ENCODE assay signal across 20 cellular contexts in the genomic region with DNA sequence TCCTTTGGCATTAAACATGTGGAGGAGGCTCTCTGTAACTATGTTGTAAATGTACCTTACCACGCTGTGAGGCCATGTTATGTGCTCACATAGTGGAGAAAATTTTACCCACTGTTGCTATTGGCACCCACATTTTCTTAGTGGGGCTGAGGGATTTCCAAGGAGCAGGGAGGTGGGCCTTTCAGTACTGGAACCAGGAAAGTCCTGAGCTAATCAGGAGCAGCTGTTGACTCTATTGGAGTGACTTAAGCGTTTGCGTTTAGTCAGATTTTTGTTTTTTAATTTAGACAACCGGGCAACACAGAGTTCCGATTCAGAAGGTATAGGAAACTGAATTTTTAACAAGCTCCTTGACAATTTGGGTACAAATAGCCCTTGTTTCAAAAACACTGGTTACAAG. TPM values are rescaled to one million over a fixed set of nuclear protein-coding genes. Genes with fewer than 3 reads are reported as not detected.
DNase-seq lines count a peak whose midpoint lies in the region; ATAC-seq, FAIRE-seq and TF ChIP-seq lines count a peak whose summit lies in the region.
"Had no signal": no experiment of that assay in that cellular context is flagged by ENCODE, and none has a peak within 500 bp of the region (broad histone marks: within the 10 kb centered on the region; RNA-seq: fewer than 3 reads in every experiment).

No MANE protein-coding gene starts in this region.

- peak overlapping the region; percentile 55 for H2AFZ ChIP-seq in HCT116 (ENCODE audit: low read depth, low read length, poor library complexity, severe bottlenecking)
- peak overlapping the region; percentile 20 for H2AFZ ChIP-seq in astrocyte (ENCODE audit: low read depth, low read length)
- H2AFZ ChIP-seq in osteoblast (ENCODE audit: low read length) = peak overlapping the region; percentile 64

- POLR2A ChIA-PET in HCT116 (lab: Charles Lee) = no interaction called here

- FAIRE-seq in astrocyte (lab: Jason Lieb, UNC) = no peak
- FAIRE-seq: A549 had no signal

- no peaks in the 10 kb centered on the region for H3K9me2 ChIP-seq in HCT116 (ENCODE audit: insufficient read depth)

- WGBS in adrenal gland, 4 donors = 63 to 72% (median 70%) methylated on average over 5 of the region's 5 CpGs

- H3K4me1 ChIP-seq in HCT116 (ENCODE audit: control insufficient read depth in 1 of 2, insufficient read depth in 2 of 2, low read length in 2 of 2) (no peaks in the 10 kb centered on the region), astrocyte (ENCODE audit: insufficient read depth, low read length) (no peaks in the 10 kb centered on the region), osteoblast (ENCODE audit: insufficient read depth, low read length) (no peaks in the 10 kb centered on the region), adrenal gland (replicated peaks in 1 of 2) (no peaks in the 10 kb centered on the region)
- H3K4me1 ChIP-seq: A549, BE2C, Peyer's patch had no signal

- TF ChIP-seq POLR2A in HCT116 (IDR thresholded peaks at IDR 0.05; ENCODE audit: borderline replicate concordance, extremely low read depth, insufficient read depth, insufficient read length) (no peak), adrenal gland (IDR thresholded peaks at IDR 0.05) (no peak)

- no peaks in the 10 kb centered on the region for H3K4me1 Mint-ChIP-seq in astrocyte (ENCODE audit: low read depth, unreplicated experiment)
- H3K4me1 Mint-ChIP-seq: CD14-positive monocyte; CD8-positive, alpha-beta memory T cell had no signal

- H3K4me3 Mint-ChIP-seq in astrocyte (ENCODE audit: unreplicated experiment) = no peak overlapping the region
- H3K4me3 Mint-ChIP-seq: CD14-positive monocyte; CD8-positive, alpha-beta memory T cell had no signal

- TF ChIP-seq CTCF in HCT116 (IDR thresholded peaks at IDR 0.05 in 2 of 3, conservative IDR thresholded peaks at IDR 0.05 in 1 of 3; ENCODE audit: borderline replicate concordance in 1 of 3, insufficient read depth in 1 of 3, low read depth in 2 of 3, low read length in 2 of 3) = no peak
- no peak for TF ChIP-seq CTCF in astrocyte (IDR thresholded peaks at IDR 0.05; ENCODE audit: insufficient read depth, low read depth, low read length)
- no peak for TF ChIP-seq CTCF in osteoblast (IDR thresholded peaks at IDR 0.05; ENCODE audit: extremely low read depth, low read depth, low read length)
- no peak for TF ChIP-seq CTCF in adrenal gland (IDR thresholded peaks at IDR 0.05)

- no peaks in the 10 kb centered on the region for H4K20me1 ChIP-seq in HCT116 (ENCODE audit: insufficient read depth)
- no peaks in the 10 kb centered on the region for H4K20me1 ChIP-seq in astrocyte (ENCODE audit: insufficient read depth, low read length)
- no peaks in the 10 kb centered on the region for H4K20me1 ChIP-seq in osteoblast (ENCODE audit: insufficient read depth, low read length)

- H3K36me3 ChIP-seq in HCT116 (ENCODE audit: control insufficient read depth in 1 of 2, insufficient read depth in 2 of 2, low read length in 2 of 2) (no peaks in the 10 kb centered on the region), astrocyte (ENCODE audit: insufficient read depth, low read length) (no peaks in the 10 kb centered on the region), osteoblast (ENCODE audit: insufficient read depth, low read length) (no peaks in the 10 kb centered on the region), adrenal gland (replicated peaks in 1 of 2) (no peaks in the 10 kb centered on the region)
- H3K36me3 ChIP-seq: BE2C, Peyer's patch had no signal

- H3K9me3 Mint-ChIP-seq in astrocyte (ENCODE audit: unreplicated experiment) = peaks cover 2% of the 10 kb centered on the region

- CTCF ChIA-PET in HCT116 (lab: Charles Lee) = interaction anchor here (0.7 to 1.9 kb wide), 7 partner anchors 16 to 1012 kb away, joined by 3 to 16 read pairs (median 4); no protein-coding TSS in a partner anchor

- H3K9me3 ChIP-seq in HCT116 (ENCODE audit: control insufficient read depth in 1 of 2, insufficient read depth in 1 of 2, low read depth in 1 of 2, low read length in 2 of 2) (no peaks in the 10 kb centered on the region), astrocyte (ENCODE audit: insufficient read depth, low read depth, low read length) (no peaks in the 10 kb centered on the region), osteoblast (ENCODE audit: low read depth, low read length) (no peaks in the 10 kb centered on the region), adrenal gland (replicated peaks in 1 of 3) (no peaks in the 10 kb centered on the region)
- H3K9me3 ChIP-seq: A549, BE2C, Peyer's patch had no signal

- no peak for ATAC-seq in HCT116
- ATAC-seq: A549 had no signal

- intact Hi-C loops in HCT116 (cut with micrococcal nuclease) (loop anchor here (1.0 to 10.0 kb wide), 3 partner anchors 242 to 470 kb away; no protein-coding TSS in a partner anchor), adrenal gland (cut with DNase I) (loop anchor here in 1 of 2 donors (5.0 kb wide), 1 partner anchor 307 kb away; no protein-coding TSS in a partner anchor)

- TF ChIP-seq RAD21 in HCT116 (IDR thresholded peaks at IDR 0.05; ENCODE audit: low read depth) = no peak

- RAD21 ChIA-PET in HCT116 (lab: Charles Lee; ENCODE audit: low non-redundant PET in 1 of 2, low total read pairs in 2 of 2, uncharacterized antibody in 2 of 2, unreplicated experiment in 2 of 2) = interaction anchor here in 1 of 2 experiments (0.8 kb wide), 1 partner anchor 305 kb away, joined by 3 read pairs; no protein-coding TSS in a partner anchor

- H3K27me3 ChIP-seq in HCT116 (ENCODE audit: insufficient read depth, low read length) (no peaks in the 10 kb centered on the region), astrocyte (ENCODE audit: insufficient read depth, low read length) (no peaks in the 10 kb centered on the region), osteoblast (ENCODE audit: insufficient read depth, low read length) (no peaks in the 10 kb centered on the region), adrenal gland (no peaks in the 10 kb centered on the region)
- H3K27me3 ChIP-seq: BE2C, Peyer's patch had no signal

- no TSS peak for BruUV-seq in HCT116 (replicated peaks; lab: Mats Ljungman, UMichigan)

- no peak overlapping the region for H3K27ac ChIP-seq in HCT116 (ENCODE audit: low read depth, low read length)
- no peak overlapping the region for H3K27ac ChIP-seq in astrocyte (ENCODE audit: low read depth, low read length)
- no peak overlapping the region for H3K27ac ChIP-seq in osteoblast (ENCODE audit: low read depth, low read length)
- no peak overlapping the region for H3K27ac ChIP-seq in adrenal gland
- H3K27ac ChIP-seq: A549, Peyer's patch had no signal

- H3K9ac ChIP-seq in HCT116 (ENCODE audit: low read length) = no peak overlapping the region
- peak overlapping the region; percentile 10 for H3K9ac ChIP-seq in astrocyte (ENCODE audit: low read length)

- no peak for DNase-seq in HCT116 (ENCODE audit: low read depth, low spot score)
- DNase-seq in astrocyte (ENCODE audit: low read depth) = peak; percentile 13
- peak; percentile 40 for DNase-seq in fibroblast of peridontal ligament (ENCODE audit: extremely low read depth)
- no peak for DNase-seq in osteoblast (ENCODE audit: insufficient read length, low spot score, missing footprints)
- no peak for DNase-seq in adrenal gland
- no peak for DNase-seq in middle frontal gyrus (ENCODE audit: extremely low spot score, low spot score)
- DNase-seq in NCI-H345 (lab: John Stamatoyannopoulos, UW) = no peak
- DNase-seq in stimulated activated CD4-positive, alpha-beta T cell treated with anti-CD3 and anti-CD28 coated beads, Interleukin-2, amount 100 ng/mL, for 48 hours = no peak
- DNase-seq: DMS 273 treated with DMSO at 0.1 percent for 48 hours, DMS79, GDM1, NCI-H1436 treated with DMSO at 0.1 percent for 48 hours, NCI-H187 treated with DMSO at 0.1 percent for 48 hours, Peyer's patch, SHP77 treated with DMSO at 0.1 percent for 48 hours had no signal

- H3K4me2 ChIP-seq in HCT116 (ENCODE audit: low read length) = no peak overlapping the region
- H3K4me2 ChIP-seq in astrocyte (ENCODE audit: low read length) = no peak overlapping the region
- no peak overlapping the region for H3K4me2 ChIP-seq in osteoblast (ENCODE audit: insufficient read depth, low read length)
- H3K4me2 ChIP-seq: A549 had no signal

- no peaks in the 10 kb centered on the region for H3K27me3 Mint-ChIP-seq in astrocyte (ENCODE audit: low read depth, unreplicated experiment)

- H3K79me2 ChIP-seq in HCT116 (ENCODE audit: insufficient read depth, low read length) (no peaks in the 10 kb centered on the region), astrocyte (ENCODE audit: insufficient read depth, low read length) (no peaks in the 10 kb centered on the region), osteoblast (ENCODE audit: insufficient read depth, low read length) (no peaks in the 10 kb centered on the region)

- no peaks in the 10 kb centered on the region for H3K36me3 Mint-ChIP-seq in astrocyte (ENCODE audit: low read depth, unreplicated experiment)
- H3K36me3 Mint-ChIP-seq: CD14-positive monocyte; CD8-positive, alpha-beta memory T cell had no signal

- no peak overlapping the region for H3K27ac Mint-ChIP-seq in astrocyte (ENCODE audit: unreplicated experiment)
- H3K27ac Mint-ChIP-seq: CD14-positive monocyte; CD8-positive, alpha-beta memory T cell had no signal

- no peak overlapping the region for H3K4me3 ChIP-seq in HCT116 (replicated peaks in 1 of 2; ENCODE audit: low read depth in 1 of 2, low read length in 2 of 2)
- no peak overlapping the region for H3K4me3 ChIP-seq in astrocyte (ENCODE audit: insufficient read depth, low read depth, low read length)
- no peak overlapping the region for H3K4me3 ChIP-seq in osteoblast (ENCODE audit: insufficient read depth, low read length)
- H3K4me3 ChIP-seq in adrenal gland = no peak overlapping the region
- H3K4me3 ChIP-seq: A549, Peyer's patch had no signal

TF ChIP-seq in HCT116, 20 proteins besides CTCF, POLR2A, EP300 and RAD21 (continues in another document):
- TF ChIP-seq FOSL1 (IDR thresholded peaks at IDR 0.05; ENCODE audit: low read depth) (no peak), ZNF274 (IDR thresholded peaks at IDR 0.05; ENCODE audit: low read depth, low read length) (no peak), EGR1 (IDR thresholded peaks at IDR 0.05; ENCODE audit: low read depth) (no peak), EZH2phosphoT487 (IDR thresholded peaks at IDR 0.05; ENCODE audit: borderline replicate concordance) (no peak), ZFX (IDR thresholded peaks at IDR 0.05) (no peak), JUND (IDR thresholded peaks at IDR 0.05) (no peak)
- TF ChIP-seq, protein P1, sequence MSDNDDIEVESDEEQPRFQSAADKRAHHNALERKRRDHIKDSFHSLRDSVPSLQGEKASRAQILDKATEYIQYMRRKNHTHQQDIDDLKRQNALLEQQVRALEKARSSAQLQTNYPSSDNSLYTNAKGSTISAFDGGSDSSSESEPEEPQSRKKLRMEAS (IDR thresholded peaks at IDR 0.05) = no peak

RNA-seq across cellular contexts. Expression of a gene that starts 30.7 kb away (rescaled TPM):
- total RNA-seq in HCT116 (2021; ENCODE audit: unreplicated experiment) (0.20 TPM), astrocyte (1.8 and 2.0 TPM in 2 replicates), osteoblast (0.36 and 0.59 TPM in 2 replicates), adrenal gland (1 to 10 TPM in 7 of 8 donors, under 1 TPM in 1; 0.97 to 6.2 (median 3.7) TPM)
- not detected in 2 replicates for polyA plus RNA-seq in HCT116 (2012)
- polyA plus RNA-seq in adrenal gland = 1 to 10 TPM in 2 of 3 donors, under 1 TPM in 1; 0.81 to 7.7 (median 1.5) TPM
- total RNA-seq: HT-29 had no signal
- polyA plus RNA-seq: CD8-positive, alpha-beta memory T cell had no signal

Comparison
In these comparisons a context has a peak if more than half of its experiments do, and no peak if none do; other contexts are left out.
1. DNase-seq: peak in astrocyte (single experiment) and fibroblast of peridontal ligament (single experiment); none in HCT116 (single experiment), osteoblast (single experiment), adrenal gland (0 of 7), middle frontal gyrus (single experiment), NCI-H345 (single experiment) and stimulated activated CD4-positive, alpha-beta T cell treated with anti-CD3 and anti-CD28 coated beads, Interleukin-2, amount 100 ng/mL, for 48 hours (0 of 2).
2. Peak in every context shown above with its lines, with median percentiles within 50 percentile points of each other: H2AFZ ChIP-seq.